In the genomic region with DNA sequence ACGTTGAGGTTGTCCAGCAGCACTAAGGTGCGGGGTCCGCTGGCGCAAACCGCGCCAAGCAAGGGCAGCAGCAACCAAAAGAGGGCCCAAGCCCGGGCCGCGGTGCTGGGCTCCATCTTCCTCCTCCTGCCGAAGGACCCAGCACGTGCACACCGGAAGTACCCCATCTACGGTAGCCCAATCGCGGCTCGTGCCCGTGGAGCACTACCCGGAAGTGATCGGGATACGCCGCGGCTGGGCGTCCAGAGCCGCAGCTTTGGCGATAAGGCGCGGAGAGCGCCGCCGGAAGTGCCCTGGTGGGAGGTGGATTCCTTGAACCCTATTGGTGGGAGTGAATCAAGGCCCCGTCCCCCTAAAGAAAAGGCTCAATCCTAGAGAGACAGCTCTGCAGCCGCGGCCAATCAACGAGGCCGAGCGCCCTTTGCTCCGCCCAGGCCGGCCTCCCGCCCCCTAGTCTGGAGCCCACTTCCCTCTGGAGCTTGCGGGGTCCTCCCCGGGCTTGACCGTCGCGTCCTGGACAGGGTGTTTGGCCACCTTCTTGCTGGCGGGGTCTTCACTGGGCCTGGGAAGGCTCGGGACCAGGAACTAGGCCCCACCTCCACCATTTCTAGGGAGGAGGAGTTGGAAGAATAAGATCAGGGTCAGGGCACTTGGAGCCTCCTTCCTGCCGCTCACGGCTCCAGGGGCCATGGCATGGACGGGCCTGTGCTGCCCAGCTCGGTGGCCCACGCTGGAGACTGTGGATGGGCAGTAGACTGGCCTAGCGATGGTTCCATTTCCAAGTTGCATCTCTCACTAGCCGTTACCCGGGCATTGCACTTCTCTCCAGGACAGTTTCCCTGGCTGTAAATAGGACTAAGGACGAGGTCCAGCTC, we compare ENCODE assay signal across 8 cellular contexts. TPM values are rescaled to one million over a fixed set of nuclear protein-coding genes. Genes with fewer than 3 reads are reported as not detected.
DNase-seq lines count a peak whose midpoint lies in the region; ATAC-seq and TF ChIP-seq lines count a peak whose summit lies in the region.

DDOST (minus strand) TSS at position 135 of the 875 bp plus-strand sequence; CDS start at position 116, 19 bp downstream.

- peak; percentile 99 for DNase-seq in GM10248 (ENCODE audit: extremely low spot score)
- DNase-seq in NCI-H1092 (lab: John Stamatoyannopoulos, UW): peak; percentile 99
- DNase-seq in SKM-1 (lab: John Stamatoyannopoulos, UW; ENCODE audit: unreplicated experiment): peak; percentile 96
- DNase-seq in glomerular visceral epithelial cell (ENCODE audit: extremely low spot score): peak; percentile 98
- DNase-seq in osteoblast (ENCODE audit: insufficient read length, low spot score, missing footprints): peak; percentile 99

- peak within 1 kb of the TSS; percentile 99 for H3K4me3 Mint-ChIP-seq in activated naive CD8-positive, alpha-beta T cell

- peak within 1 kb of the TSS; percentile 87 for H3K4me2 ChIP-seq in osteoblast (ENCODE audit: insufficient read depth, low read length)

- H3K27me3 ChIP-seq in osteoblast (ENCODE audit: insufficient read depth, low read length): no peaks in the 10 kb centered on the region
- no peaks in the 10 kb centered on the region for H3K27me3 ChIP-seq in thymus (ENCODE audit: control insufficient read depth, insufficient read depth)

- TF ChIP-seq CTCF in GM10248 (IDR thresholded peaks at IDR 0.05; ENCODE audit: control extremely low read depth, extremely low read depth, low read depth, missing control alignments): no peak
- peak; percentile 51 for TF ChIP-seq CTCF in osteoblast (IDR thresholded peaks at IDR 0.05; ENCODE audit: extremely low read depth, low read depth, low read length)

- H2AFZ ChIP-seq in osteoblast (ENCODE audit: low read length): peak within 1 kb of the TSS; percentile 96

- H3K9me3 Mint-ChIP-seq in activated naive CD8-positive, alpha-beta T cell (ENCODE audit: low read depth): no peaks in the 10 kb centered on the region

- peaks cover 14% of the 10 kb centered on the region for H3K4me1 ChIP-seq in osteoblast (ENCODE audit: insufficient read depth, low read length)
- peaks cover 21% of the 10 kb centered on the region for H3K4me1 ChIP-seq in thymus (ENCODE audit: control insufficient read depth, insufficient read depth, low read length)

- H3K36me3 ChIP-seq in osteoblast (ENCODE audit: insufficient read depth, low read length): peaks cover 16% of the 10 kb centered on the region
- peaks cover 18% of the 10 kb centered on the region for H3K36me3 ChIP-seq in thymus (ENCODE audit: control insufficient read depth, insufficient read depth)

- CTCF ChIA-PET in GM10248 (lab: Yijun Ruan, JAX): interaction anchor here (0.6 to 2.7 kb wide), 8 partner anchors 9 to 534 kb away, joined by 3 to 20 read pairs (median 4); partner anchors contain the start of gene PINK1

- peak within 1 kb of the TSS; percentile 78 for H3K27ac ChIP-seq in osteoblast (ENCODE audit: low read depth, low read length)
- H3K27ac ChIP-seq in thymus (ENCODE audit: low read depth): peak within 1 kb of the TSS; percentile 57

- peaks cover 11% of the 10 kb centered on the region for H4K20me1 ChIP-seq in osteoblast (ENCODE audit: insufficient read depth, low read length)

- no peaks in the 10 kb centered on the region for H3K9me3 ChIP-seq in osteoblast (ENCODE audit: low read depth, low read length)
- H3K9me3 ChIP-seq in thymus (ENCODE audit: control insufficient read depth): no peaks in the 10 kb centered on the region

- 2% methylated on average over 55 of the region's 55 CpGs for WGBS in thymus

- POLR2A ChIA-PET in GM10248 (lab: Yijun Ruan, JAX): interaction anchor here (0.9 to 1.2 kb wide), 2 partner anchors 11 to 125 kb away, joined by 4 to 10 read pairs; partner anchors contain the start of gene HP1BP3

- H3K36me3 Mint-ChIP-seq in activated naive CD8-positive, alpha-beta T cell: peaks cover 2% of the 10 kb centered on the region

- peaks cover 51% of the 10 kb centered on the region for H3K4me1 Mint-ChIP-seq in activated naive CD8-positive, alpha-beta T cell (ENCODE audit: low read depth)

- peak within 1 kb of the TSS; percentile 98 for H3K4me3 ChIP-seq in osteoblast (ENCODE audit: insufficient read depth, low read length)
- peak within 1 kb of the TSS; percentile 51 for H3K4me3 ChIP-seq in thymus (ENCODE audit: low read length)

- peaks cover 48% of the 10 kb centered on the region for H3K79me2 ChIP-seq in osteoblast (ENCODE audit: insufficient read depth, low read length)

- no peaks in the 10 kb centered on the region for H3K27me3 Mint-ChIP-seq in activated naive CD8-positive, alpha-beta T cell

- ATAC-seq in HG02588 (IDR thresholded peaks at IDR 0.05; ENCODE audit: unreplicated experiment): peak; percentile 96

- peak within 1 kb of the TSS; percentile 99 for H3K27ac Mint-ChIP-seq in activated naive CD8-positive, alpha-beta T cell

RNA-seq across cellular contexts. Expression of gene DDOST, which starts in this region (rescaled TPM):
- 291 and 293 TPM in 2 replicates for total RNA-seq in osteoblast
- 93.0 TPM for polyA plus RNA-seq in thymus

Comparison
In these comparisons a context has a peak if more than half of its experiments do, and no peak if none do; other contexts are left out.
1. Peak in every context shown above with its lines: DNase-seq, ATAC-seq, H3K4me3 ChIP-seq and H3K27ac ChIP-seq.